20 cellular contexts compared by ENCODE assay signal in the genomic region with DNA sequence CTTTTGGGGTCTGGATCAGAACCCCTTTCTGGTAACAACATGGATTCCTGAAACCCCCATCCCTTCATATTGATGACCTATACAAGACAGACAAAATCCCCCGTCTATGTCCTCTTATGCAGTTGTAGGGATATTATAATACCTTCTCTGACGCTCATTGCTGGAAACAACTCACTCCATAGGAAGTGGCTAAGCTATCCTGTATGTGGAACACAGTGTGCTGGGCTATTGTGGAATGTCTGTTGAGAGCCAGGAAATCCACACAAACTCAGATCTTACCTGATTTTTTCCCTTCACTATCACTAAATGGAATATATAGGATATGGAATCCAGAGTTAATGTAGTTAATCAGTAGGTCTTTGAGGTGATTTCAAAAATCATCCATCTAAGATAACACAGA. TPM values are rescaled to one million over a fixed set of nuclear protein-coding genes. Genes with fewer than 3 reads are reported as not detected.
DNase-seq lines count a peak whose midpoint lies in the region; ATAC-seq, FAIRE-seq and TF ChIP-seq lines count a peak whose summit lies in the region.
"Had no signal": no experiment of that assay in that cellular context is flagged by ENCODE, and none has a peak within 500 bp of the region (broad histone marks: within the 10 kb centered on the region; RNA-seq: fewer than 3 reads in every experiment).

No MANE protein-coding gene starts in this region.

- POLR2A ChIA-PET in HepG2 (lab: Yijun Ruan, JAX), result no interaction called here

- CTCF ChIA-PET in HepG2 (lab: Yijun Ruan, JAX; ENCODE audit: low intra/inter-chr PET ratio, low total read pairs), result no interaction called here

- H3K36me3 ChIP-seq in HepG2 (replicated peaks in 1 of 2; ENCODE audit: control insufficient read depth in 1 of 2, insufficient read depth in 2 of 2, low read length in 2 of 2) (no peaks in the 10 kb centered on the region; a peak in 1 of 5 replicates), right lobe of liver (no peaks in the 10 kb centered on the region), gastrocnemius medialis (no peaks in the 10 kb centered on the region), SJCRH30 (no peaks in the 10 kb centered on the region)

- H3K27me3 ChIP-seq in HepG2 (ENCODE audit: control insufficient read depth in 1 of 2, insufficient read depth in 2 of 2, low read length in 2 of 2), result no peaks in the 10 kb centered on the region
- no peaks in the 10 kb centered on the region for H3K27me3 ChIP-seq in right lobe of liver
- H3K27me3 ChIP-seq in right cardiac atrium (ENCODE audit: control insufficient read depth, insufficient read depth), result no peaks in the 10 kb centered on the region
- H3K27me3 ChIP-seq in gastrocnemius medialis, result no peaks in the 10 kb centered on the region
- no peaks in the 10 kb centered on the region for H3K27me3 ChIP-seq in SJCRH30

- no peak overlapping the region; the same call in 1 of the 2 replicates for H3K4me2 ChIP-seq in HepG2 (ENCODE audit: low read depth, low read length)

- H3K4me1 ChIP-seq in HepG2 (ENCODE audit: insufficient read depth, low read length) (peaks cover 11% of the 10 kb centered on the region; the same call in 1 of the 2 replicates), right lobe of liver (no peaks in the 10 kb centered on the region), right cardiac atrium (ENCODE audit: control insufficient read depth, insufficient read depth, low read length) (peaks cover 2% of the 10 kb centered on the region), gastrocnemius medialis (peaks cover 0 to 10% of the 10 kb centered on the region in 2 donors), SJCRH30 (peaks cover 3% of the 10 kb centered on the region; the same call in 1 of the 2 replicates)

- WGBS in HepG2 (ENCODE audit: low lambda C conversion rate), result 40% methylated on average over 2 of the region's 2 CpGs
- WGBS in right lobe of liver (ENCODE audit: insufficient coverage, low coverage, low lambda C conversion rate, missing lambda C conversion rate), result 58% methylated on average over 2 of the region's 2 CpGs
- WGBS in right cardiac atrium, result 62% methylated on average over 2 of the region's 2 CpGs

- no peak for FAIRE-seq in HepG2 (lab: Jason Lieb, UNC)
- FAIRE-seq: GM12891 had no signal

- TF ChIP-seq RAD21 in HepG2 (CRISPR knock-in tag; IDR thresholded peaks at IDR 0.05), result no peak

- no peaks in the 10 kb centered on the region for H4K20me1 ChIP-seq in HepG2 (ENCODE audit: insufficient read depth, low read length)

- DNase-seq in HepG2 (ENCODE audit: low spot score) (no peak), right lobe of liver (no peak), right cardiac atrium (no peak), gastrocnemius medialis (no peak), AML-193 (lab: John Stamatoyannopoulos, UW) (no peak), SJCRH30 (no peak)
- DNase-seq in stimulated activated naive CD8-positive, alpha-beta T cell treated with anti-CD3 and anti-CD28 coated beads, Interleukin-15, amount 100 ng/mL, for 72 hours, result no peak
- DNase-seq: GM23248, MV-4-11, NCI-H1417 treated with DMSO at 0.1 percent for 48 hours, NCI-H2029, NCI-H524 treated with DMSO at 0.1 percent for 48 hours, OCI-M1, RPMI8226 had no signal

- H3K4me3 ChIP-seq in HepG2 (replicated peaks in 1 of 3; ENCODE audit: insufficient read depth in 1 of 3, low read depth in 2 of 3, low read length in 3 of 3), result no peak overlapping the region
- no peak overlapping the region for H3K4me3 ChIP-seq in right lobe of liver
- no peak overlapping the region for H3K4me3 ChIP-seq in right cardiac atrium (ENCODE audit: low read length)
- H3K4me3 ChIP-seq in gastrocnemius medialis, result no peak overlapping the region
- no peak overlapping the region for H3K4me3 ChIP-seq in SJCRH30
- H3K4me3 ChIP-seq: GM23248 had no signal

- H3K9ac ChIP-seq in HepG2 (ENCODE audit: insufficient read depth, low read depth, low read length), result no peak overlapping the region
- H3K9ac ChIP-seq: GM23248 had no signal

- no peak for TF ChIP-seq POLR2A in HepG2 (IDR thresholded peaks at IDR 0.05; ENCODE audit: insufficient read depth in 1 of 2, low read depth in 2 of 2, low read length in 2 of 2)
- TF ChIP-seq POLR2A in right lobe of liver (IDR thresholded peaks at IDR 0.05), result no peak
- TF ChIP-seq POLR2A in gastrocnemius medialis (IDR thresholded peaks at IDR 0.05), result peak in 1 of 2 donors; percentile 37

- H3K9me3 ChIP-seq in HepG2 (ENCODE audit: low read length) (no peaks in the 10 kb centered on the region), right lobe of liver (no peaks in the 10 kb centered on the region), right cardiac atrium (ENCODE audit: control insufficient read depth, low read length) (no peaks in the 10 kb centered on the region), gastrocnemius medialis (no peaks in the 10 kb centered on the region), SJCRH30 (replicated peaks) (no peaks in the 10 kb centered on the region)

- H3K4me3 Mint-ChIP-seq in stimulated activated naive CD8-positive, alpha-beta T cell treated with anti-CD3 and anti-CD28 coated beads, Interleukin-15, amount 100 ng/mL, for 72 hours, result no peak overlapping the region

- ATAC-seq in HepG2, result no peak
- ATAC-seq in right lobe of liver, result no peak
- peak; percentile 65 to 79 for ATAC-seq in right cardiac atrium
- peak; percentile 68 to 84 for ATAC-seq in gastrocnemius medialis
- no peak for ATAC-seq in stimulated activated naive CD8-positive, alpha-beta T cell treated with anti-CD3 and anti-CD28 coated beads, Interleukin-15, amount 100 ng/mL, for 72 hours
- ATAC-seq in HG03432 (IDR thresholded peaks at IDR 0.05; ENCODE audit: unreplicated experiment), result no peak
- ATAC-seq: HCT116 had no signal

- H3K9me3 Mint-ChIP-seq in stimulated activated naive CD8-positive, alpha-beta T cell treated with anti-CD3 and anti-CD28 coated beads, Interleukin-15, amount 100 ng/mL, for 72 hours, result no peaks in the 10 kb centered on the region

- no peaks in the 10 kb centered on the region for H3K4me1 Mint-ChIP-seq in stimulated activated naive CD8-positive, alpha-beta T cell treated with anti-CD3 and anti-CD28 coated beads, Interleukin-15, amount 100 ng/mL, for 72 hours

- no TSS peak for BruUV-seq in HepG2 (replicated peaks; lab: Mats Ljungman, UMichigan)

- TF ChIP-seq EP300 in HepG2 (IDR thresholded peaks at IDR 0.05; ENCODE audit: low read depth in 2 of 2, low read length in 2 of 2), result no peak
- TF ChIP-seq EP300 in HepG2 (CRISPR knock-in tag; IDR thresholded peaks at IDR 0.05; ENCODE audit: borderline replicate concordance), result no peak

- H3K27ac ChIP-seq in HepG2 (ENCODE audit: extremely low read length, insufficient read depth, low read length), result no peak overlapping the region
- no peak overlapping the region for H3K27ac ChIP-seq in right lobe of liver
- H3K27ac ChIP-seq in right cardiac atrium (ENCODE audit: low read length), result no peak overlapping the region
- peak overlapping the region; percentile 42 to 73 (median 72) for H3K27ac ChIP-seq in gastrocnemius medialis
- no peak overlapping the region for H3K27ac ChIP-seq in SJCRH30
- H3K27ac ChIP-seq: GM23248 had no signal

- no peaks in the 10 kb centered on the region for H3K27me3 Mint-ChIP-seq in stimulated activated naive CD8-positive, alpha-beta T cell treated with anti-CD3 and anti-CD28 coated beads, Interleukin-15, amount 100 ng/mL, for 72 hours

- no peaks in the 10 kb centered on the region for H3K79me2 ChIP-seq in HepG2 (ENCODE audit: insufficient read depth, low read length)

- peak overlapping the region; percentile 5 for H2AFZ ChIP-seq in HepG2 (ENCODE audit: low read length)
- H2AFZ ChIP-seq: GM23248 had no signal

- H3K27ac Mint-ChIP-seq in stimulated activated naive CD8-positive, alpha-beta T cell treated with anti-CD3 and anti-CD28 coated beads, Interleukin-15, amount 100 ng/mL, for 72 hours, result no peak overlapping the region

- TF ChIP-seq CTCF in HepG2 (CRISPR knock-in tag; IDR thresholded peaks at IDR 0.05), result no peak
- no peak for TF ChIP-seq CTCF in right lobe of liver (IDR thresholded peaks at IDR 0.05)
- no peak for TF ChIP-seq CTCF in gastrocnemius medialis (IDR thresholded peaks at IDR 0.05 in 4 of 5, conservative IDR thresholded peaks at IDR 0.05 in 1 of 5)

- intact Hi-C loops in HepG2 (cut with micrococcal nuclease; ENCODE audit: unreplicated experiment) (no loop called here), right lobe of liver (cut with DNase I) (no loop called here), right cardiac atrium (cut with DNase I) (no loop called here), gastrocnemius medialis (cut with DNase I; ENCODE audit: low total_unique reads) (no loop called here)

- in situ Hi-C loops in HepG2 (cut with HindIII; ENCODE audit: extremely low pct_ligation_motif_present, low pct_unique_long_range_greater_than_20kb) (no loop called here), gastrocnemius medialis (cut with MboI; ENCODE audit: low sequenced_read_pairs in 4 of 4) (no loop called here)

RNA-seq across cellular contexts. Expression of gene PIK3R3, which starts 17.7 kb away (rescaled TPM):
- total RNA-seq in HepG2 (2016; rRNA removed; fragmentation: Illumina TruSeq; extraction: Trizol) (6.9 and 9.7 TPM in 2 replicates), right lobe of liver (1 to 10 TPM; 2.0 to 4.3 (median 2.8) TPM), right cardiac atrium (10 to 100 TPM; 30.5 to 49.8 (median 38.7) TPM), gastrocnemius medialis (10 to 100 TPM; 12.1 to 23.8 (median 15.9) TPM)
- 7.4 and 9.6 TPM in 2 replicates for total RNA-seq in HepG2 (2016; cell fraction: cytosol; rRNA removed; fragmentation: Illumina TruSeq; extraction: Trizol; ENCODE audit: low read depth)
- 6.5 and 9.3 TPM in 2 replicates for total RNA-seq in HepG2 (2016; cell fraction: insoluble cytoplasmic fraction; rRNA removed; fragmentation: Illumina TruSeq; extraction: Trizol)
- total RNA-seq in HepG2 (2016; cell fraction: membrane; rRNA removed; fragmentation: Illumina TruSeq; extraction: Trizol), result 6.5 and 6.9 TPM in 2 replicates
- 7.1 and 7.2 TPM in 2 replicates for total RNA-seq in HepG2 (2016; cell fraction: nucleus; rRNA removed; fragmentation: Illumina TruSeq; extraction: Trizol)
- polyA plus RNA-seq in HepG2 (2011; rRNA removed) (0.31 and 0.37 TPM in 2 replicates), right cardiac atrium (20.0 TPM)
- polyA plus RNA-seq in HepG2 (2011; cell fraction: cytosol; rRNA removed), result 0.13 and 0.38 TPM in 2 replicates
- polyA plus RNA-seq in HepG2 (2011; cell fraction: nucleus; rRNA removed), result 0.28 and 0.32 TPM in 2 replicates
- 0.48 and 0.75 TPM in 2 replicates for polyA plus RNA-seq in HepG2 (2012)
- 0.50 and 0.64 TPM in 2 replicates for polyA plus RNA-seq in HepG2 (2016; cell fraction: cytosol; fragmentation: Illumina TruSeq; extraction: Trizol; ENCODE audit: low read depth)
- polyA plus RNA-seq in HepG2 (2016; cell fraction: insoluble cytoplasmic fraction; fragmentation: Illumina TruSeq; extraction: Trizol; ENCODE audit: low read depth), result 7.1 and 8.3 TPM in 2 replicates
- 1.2 and 1.7 TPM in 2 replicates for polyA plus RNA-seq in HepG2 (2016; cell fraction: membrane; fragmentation: Illumina TruSeq; extraction: Trizol; ENCODE audit: low read depth)
- 4.5 and 5.8 TPM in 2 replicates for polyA plus RNA-seq in HepG2 (2016; cell fraction: nucleus; fragmentation: Illumina TruSeq; extraction: Trizol; ENCODE audit: insufficient read depth, low read depth)
- polyA minus RNA-seq in HepG2 (2011; rRNA and poly(A)+ RNA removed; ENCODE audit: low replicate concordance), result 0.66 and 31.7 TPM in 2 replicates
- polyA minus RNA-seq in HepG2 (2011; cell fraction: cytosol; rRNA and poly(A)+ RNA removed), result 0.26 and 1.1 TPM in 2 replicates
- polyA minus RNA-seq in HepG2 (2011; cell fraction: nucleus; rRNA and poly(A)+ RNA removed), result 0.52 and 0.87 TPM in 2 replicates
- 19.5 and 23.5 TPM in 2 replicates for total RNA-seq in SJCRH30 (2014; rRNA removed; shearing (Covaris generic))

RNA-seq across cellular contexts. Expression of gene TSPAN1, which starts 24.8 kb away (rescaled TPM):
- total RNA-seq in HepG2 (2016; rRNA removed; fragmentation: Illumina TruSeq; extraction: Trizol), result 1.2 and 1.7 TPM in 2 replicates
- total RNA-seq in HepG2 (2016; cell fraction: cytosol; rRNA removed; fragmentation: Illumina TruSeq; extraction: Trizol; ENCODE audit: low read depth), result 1.0 and 1.2 TPM in 2 replicates
- total RNA-seq in HepG2 (2016; cell fraction: insoluble cytoplasmic fraction; rRNA removed; fragmentation: Illumina TruSeq; extraction: Trizol), result 1.00 and 2.0 TPM in 2 replicates
- 0.87 and 1.8 TPM in 2 replicates for total RNA-seq in HepG2 (2016; cell fraction: membrane; rRNA removed; fragmentation: Illumina TruSeq; extraction: Trizol)
- total RNA-seq in HepG2 (2016; cell fraction: nucleus; rRNA removed; fragmentation: Illumina TruSeq; extraction: Trizol), result 1.2 and 2.3 TPM in 2 replicates
- polyA plus RNA-seq in HepG2 (2011; rRNA removed), result 2.9 and 4.5 TPM in 2 replicates
- 4.0 and 5.3 TPM in 2 replicates for polyA plus RNA-seq in HepG2 (2011; cell fraction: cytosol; rRNA removed)
- 4.9 and 5.5 TPM in 2 replicates for polyA plus RNA-seq in HepG2 (2011; cell fraction: nucleus; rRNA removed)
- polyA plus RNA-seq in HepG2 (2012), result 1.6 and 2.4 TPM in 2 replicates
- polyA plus RNA-seq in HepG2 (2016; cell fraction: cytosol; fragmentation: Illumina TruSeq; extraction: Trizol; ENCODE audit: low read depth), result 0.80 and 1.7 TPM in 2 replicates
- 1.6 and 2.5 TPM in 2 replicates for polyA plus RNA-seq in HepG2 (2016; cell fraction: insoluble cytoplasmic fraction; fragmentation: Illumina TruSeq; extraction: Trizol; ENCODE audit: low read depth)
- 0.85 and 1.3 TPM in 2 replicates for polyA plus RNA-seq in HepG2 (2016; cell fraction: membrane; fragmentation: Illumina TruSeq; extraction: Trizol; ENCODE audit: low read depth)
- 5.9 and 6.2 TPM in 2 replicates for polyA plus RNA-seq in HepG2 (2016; cell fraction: nucleus; fragmentation: Illumina TruSeq; extraction: Trizol; ENCODE audit: insufficient read depth, low read depth)
- polyA minus RNA-seq in HepG2 (2011; rRNA and poly(A)+ RNA removed; ENCODE audit: low replicate concordance), result 8.7 and 82.7 TPM in 2 replicates
- polyA minus RNA-seq in HepG2 (2011; cell fraction: cytosol; rRNA and poly(A)+ RNA removed), result 2.0 and 2.4 TPM in 2 replicates
- 3.3 and 4.5 TPM in 2 replicates for polyA minus RNA-seq in HepG2 (2011; cell fraction: nucleus; rRNA and poly(A)+ RNA removed)
- total RNA-seq in right lobe of liver, result 1 to 10 TPM; 2.6 to 6.3 (median 3.6) TPM
- 1 to 10 TPM; 1.0 to 2.4 (median 1.5) TPM for total RNA-seq in right cardiac atrium
- polyA plus RNA-seq in right cardiac atrium, result 1.3 TPM
- total RNA-seq in gastrocnemius medialis, result 10 to 100 TPM in 1 of 4 donors, 1 to 10 TPM in 2, under 1 TPM in 1; 0.88 to 10.7 (median 6.0) TPM
- not detected in 2 replicates for total RNA-seq in SJCRH30 (2014; rRNA removed; shearing (Covaris generic))
- total RNA-seq: A673, GM23248 had no signal

RNA-seq across cellular contexts. Expression of gene P3R3URF, which starts 26.2 kb away (rescaled TPM):
- total RNA-seq in HepG2 (2016; rRNA removed; fragmentation: Illumina TruSeq; extraction: Trizol) (not detected in 2 replicates), right lobe of liver (not detected), right cardiac atrium (not detected), gastrocnemius medialis (not detected)
- total RNA-seq in HepG2 (2016; cell fraction: cytosol; rRNA removed; fragmentation: Illumina TruSeq; extraction: Trizol; ENCODE audit: low read depth), result not detected in 2 replicates
- total RNA-seq in HepG2 (2016; cell fraction: insoluble cytoplasmic fraction; rRNA removed; fragmentation: Illumina TruSeq; extraction: Trizol), result not detected in 2 replicates
- total RNA-seq in HepG2 (2016; cell fraction: membrane; rRNA removed; fragmentation: Illumina TruSeq; extraction: Trizol), result not detected in 2 replicates
- total RNA-seq in HepG2 (2016; cell fraction: nucleus; rRNA removed; fragmentation: Illumina TruSeq; extraction: Trizol), result not detected in 2 replicates
- polyA plus RNA-seq in HepG2 (2011; rRNA removed) (not detected in 2 replicates), right cardiac atrium (not detected)
- polyA plus RNA-seq in HepG2 (2011; cell fraction: cytosol; rRNA removed), result not detected in 2 replicates
- not detected in 2 replicates for polyA plus RNA-seq in HepG2 (2011; cell fraction: nucleus; rRNA removed)
- not detected in 2 replicates for polyA plus RNA-seq in HepG2 (2012)
- polyA plus RNA-seq in HepG2 (2016; cell fraction: cytosol; fragmentation: Illumina TruSeq; extraction: Trizol; ENCODE audit: low read depth), result not detected in 2 replicates
- polyA plus RNA-seq in HepG2 (2016; cell fraction: insoluble cytoplasmic fraction; fragmentation: Illumina TruSeq; extraction: Trizol; ENCODE audit: low read depth), result not detected in 2 replicates
- polyA plus RNA-seq in HepG2 (2016; cell fraction: membrane; fragmentation: Illumina TruSeq; extraction: Trizol; ENCODE audit: low read depth), result not detected in 2 replicates
- polyA plus RNA-seq in HepG2 (2016; cell fraction: nucleus; fragmentation: Illumina TruSeq; extraction: Trizol; ENCODE audit: insufficient read depth, low read depth), result not detected in 2 replicates
- not detected in 2 replicates for polyA minus RNA-seq in HepG2 (2011; rRNA and poly(A)+ RNA removed; ENCODE audit: low replicate concordance)
- polyA minus RNA-seq in HepG2 (2011; cell fraction: cytosol; rRNA and poly(A)+ RNA removed), result not detected in 2 replicates
- polyA minus RNA-seq in HepG2 (2011; cell fraction: nucleus; rRNA and poly(A)+ RNA removed), result not detected in 2 replicates
- not detected in 2 replicates for total RNA-seq in SJCRH30 (2014; rRNA removed; shearing (Covaris generic))
- total RNA-seq: A673, G401, GM23248, HT1080 had no signal
- polyA plus RNA-seq: GM23248 had no signal

RNA-seq across cellular contexts. Expression of gene POMGNT1, which starts 48.1 kb away (rescaled TPM):
- total RNA-seq in HepG2 (2016; rRNA removed; fragmentation: Illumina TruSeq; extraction: Trizol) (25.5 and 33.9 TPM in 2 replicates), right lobe of liver (10 to 100 TPM; 26.9 to 47.4 (median 38.8) TPM), right cardiac atrium (10 to 100 TPM; 82.7 to 91.1 (median 87.2) TPM), gastrocnemius medialis (100 to 1,000 TPM in 1 of 4 donors, 10 to 100 TPM in 3; 66.2 to 107 (median 92.2) TPM)
- total RNA-seq in HepG2 (2016; cell fraction: cytosol; rRNA removed; fragmentation: Illumina TruSeq; extraction: Trizol; ENCODE audit: low read depth), result 16.0 and 17.5 TPM in 2 replicates
- total RNA-seq in HepG2 (2016; cell fraction: insoluble cytoplasmic fraction; rRNA removed; fragmentation: Illumina TruSeq; extraction: Trizol), result 21.6 and 40.7 TPM in 2 replicates
- 39.7 and 42.0 TPM in 2 replicates for total RNA-seq in HepG2 (2016; cell fraction: membrane; rRNA removed; fragmentation: Illumina TruSeq; extraction: Trizol)
- total RNA-seq in HepG2 (2016; cell fraction: nucleus; rRNA removed; fragmentation: Illumina TruSeq; extraction: Trizol), result 33.0 and 37.8 TPM in 2 replicates
- polyA plus RNA-seq in HepG2 (2011; rRNA removed) (46.8 and 60.2 TPM in 2 replicates), right cardiac atrium (60.0 TPM)
- polyA plus RNA-seq in HepG2 (2011; cell fraction: cytosol; rRNA removed), result 45.3 and 46.5 TPM in 2 replicates
- polyA plus RNA-seq in HepG2 (2011; cell fraction: nucleus; rRNA removed), result 90.5 and 95.3 TPM in 2 replicates
- 26.4 and 33.1 TPM in 2 replicates for polyA plus RNA-seq in HepG2 (2012)
- 15.1 and 15.4 TPM in 2 replicates for polyA plus RNA-seq in HepG2 (2016; cell fraction: cytosol; fragmentation: Illumina TruSeq; extraction: Trizol; ENCODE audit: low read depth)
- 20.8 and 21.4 TPM in 2 replicates for polyA plus RNA-seq in HepG2 (2016; cell fraction: insoluble cytoplasmic fraction; fragmentation: Illumina TruSeq; extraction: Trizol; ENCODE audit: low read depth)
- polyA plus RNA-seq in HepG2 (2016; cell fraction: membrane; fragmentation: Illumina TruSeq; extraction: Trizol; ENCODE audit: low read depth), result 32.6 and 33.3 TPM in 2 replicates
- 62.5 and 72.6 TPM in 2 replicates for polyA plus RNA-seq in HepG2 (2016; cell fraction: nucleus; fragmentation: Illumina TruSeq; extraction: Trizol; ENCODE audit: insufficient read depth, low read depth)
- 56.2 and 61.9 TPM in 2 replicates for polyA minus RNA-seq in HepG2 (2011; rRNA and poly(A)+ RNA removed; ENCODE audit: low replicate concordance)
- 15.2 and 19.3 TPM in 2 replicates for polyA minus RNA-seq in HepG2 (2011; cell fraction: cytosol; rRNA and poly(A)+ RNA removed)
- polyA minus RNA-seq in HepG2 (2011; cell fraction: nucleus; rRNA and poly(A)+ RNA removed), result 26.4 and 33.8 TPM in 2 replicates
- 53.3 TPM in 2 replicates for total RNA-seq in SJCRH30 (2014; rRNA removed; shearing (Covaris generic))

RNA-seq across cellular contexts. Expression of gene LURAP1, which starts 53.0 kb away (rescaled TPM):
- 0.07 and 0.10 TPM in 2 replicates for total RNA-seq in HepG2 (2016; rRNA removed; fragmentation: Illumina TruSeq; extraction: Trizol)
- 0.10 TPM in 1 of 2 replicates, not detected in the other for total RNA-seq in HepG2 (2016; cell fraction: cytosol; rRNA removed; fragmentation: Illumina TruSeq; extraction: Trizol; ENCODE audit: low read depth)
- total RNA-seq in HepG2 (2016; cell fraction: insoluble cytoplasmic fraction; rRNA removed; fragmentation: Illumina TruSeq; extraction: Trizol), result 0.09 TPM in 1 of 2 replicates, not detected in the other
- 0.10 and 0.19 TPM in 2 replicates for total RNA-seq in HepG2 (2016; cell fraction: membrane; rRNA removed; fragmentation: Illumina TruSeq; extraction: Trizol)
- total RNA-seq in HepG2 (2016; cell fraction: nucleus; rRNA removed; fragmentation: Illumina TruSeq; extraction: Trizol), result not detected in 2 replicates
- polyA plus RNA-seq in HepG2 (2011; rRNA removed), result 0.05 and 0.09 TPM in 2 replicates
- 0.07 TPM in 1 of 2 replicates, not detected in the other for polyA plus RNA-seq in HepG2 (2011; cell fraction: cytosol; rRNA removed)
- 0.07 TPM in 1 of 2 replicates, not detected in the other for polyA plus RNA-seq in HepG2 (2011; cell fraction: nucleus; rRNA removed)
- not detected in 2 replicates for polyA plus RNA-seq in HepG2 (2012)
- polyA plus RNA-seq in HepG2 (2016; cell fraction: cytosol; fragmentation: Illumina TruSeq; extraction: Trizol; ENCODE audit: low read depth), result 0.09 TPM in 1 of 2 replicates, not detected in the other
- polyA plus RNA-seq in HepG2 (2016; cell fraction: insoluble cytoplasmic fraction; fragmentation: Illumina TruSeq; extraction: Trizol; ENCODE audit: low read depth), result 0.32 TPM in 1 of 2 replicates, not detected in the other
- 0.09 TPM in 1 of 2 replicates, not detected in the other for polyA plus RNA-seq in HepG2 (2016; cell fraction: membrane; fragmentation: Illumina TruSeq; extraction: Trizol; ENCODE audit: low read depth)
- polyA plus RNA-seq in HepG2 (2016; cell fraction: nucleus; fragmentation: Illumina TruSeq; extraction: Trizol; ENCODE audit: insufficient read depth, low read depth), result 0.24 TPM in 1 of 2 replicates, not detected in the other
- 0.20 TPM in 1 of 2 replicates, not detected in the other for polyA minus RNA-seq in HepG2 (2011; rRNA and poly(A)+ RNA removed; ENCODE audit: low replicate concordance)
- polyA minus RNA-seq in HepG2 (2011; cell fraction: cytosol; rRNA and poly(A)+ RNA removed), result not detected in 2 replicates
- 0.26 and 0.37 TPM in 2 replicates for polyA minus RNA-seq in HepG2 (2011; cell fraction: nucleus; rRNA and poly(A)+ RNA removed)
- 1 to 10 TPM in 1 of 6 experiments, under 1 TPM in 5; 0.17 to 1.4 (median 0.31) TPM for total RNA-seq in right lobe of liver
- total RNA-seq in right cardiac atrium, result 1 to 10 TPM; 4.3 to 7.0 (median 5.6) TPM
- 3.8 TPM for polyA plus RNA-seq in right cardiac atrium
- total RNA-seq in gastrocnemius medialis, result 1 to 10 TPM in 1 of 4 donors, under 1 TPM in 2, not detected in 1; 0.39 to 1.9 (median 0.47) TPM
- 2.8 and 3.3 TPM in 2 replicates for total RNA-seq in SJCRH30 (2014; rRNA removed; shearing (Covaris generic))

Comparison
In these comparisons a context has a peak if more than half of its experiments do, and no peak if none do; other contexts are left out.
1. ATAC-seq: peak in right cardiac atrium (2 of 2) and gastrocnemius medialis (2 of 2); none in HepG2 (single experiment), right lobe of liver (0 of 4), stimulated activated naive CD8-positive, alpha-beta T cell treated with anti-CD3 and anti-CD28 coated beads, Interleukin-15, amount 100 ng/mL, for 72 hours (single experiment) and HG03432 (single experiment).
2. H3K27ac ChIP-seq: peak in gastrocnemius medialis (4 of 4); none in HepG2 (single experiment), right lobe of liver (0 of 3), right cardiac atrium (single experiment) and SJCRH30 (single experiment).